Comparison of ENCODE assay signal across 24 cellular contexts in the genomic region with DNA sequence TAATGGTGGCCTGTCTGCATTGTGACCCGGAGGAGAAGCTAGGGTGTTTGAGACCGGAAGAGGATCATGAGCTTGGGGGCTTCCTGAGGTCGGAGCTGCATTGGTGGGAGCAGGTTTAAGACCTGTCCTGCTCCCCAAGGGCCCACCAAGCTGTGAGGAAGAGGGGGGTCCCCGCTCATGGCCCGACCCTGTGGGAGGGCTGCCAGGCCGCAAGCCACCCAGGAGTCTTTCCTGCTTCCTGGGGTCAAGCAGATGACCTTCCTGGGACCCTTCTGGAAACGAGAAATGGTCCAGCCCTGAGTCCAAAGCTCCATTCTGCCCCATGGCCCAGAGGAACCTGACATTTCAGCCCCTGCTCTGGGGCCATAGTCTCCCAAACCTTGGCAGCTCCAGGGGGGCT.
DNase-seq lines count a peak whose midpoint lies in the region; ATAC-seq and TF ChIP-seq lines count a peak whose summit lies in the region.
"Had no signal": no experiment of that assay in that cellular context is flagged by ENCODE, and none has a peak within 500 bp of the region (broad histone marks: within the 10 kb centered on the region; RNA-seq: fewer than 3 reads in every experiment).

No MANE protein-coding gene starts in this region.

- peak; percentile 30 for DNase-seq in Right ventricle myocardium superior
- no peak for DNase-seq in right atrium auricular region (ENCODE audit: low spot score)
- DNase-seq in chondrocyte (ENCODE audit: low spot score), result peak; percentile 54
- no peak for DNase-seq in nephron progenitor cell
- no peak for DNase-seq in thyroid gland
- no peak for DNase-seq in NCI-H2107 treated with DMSO at 0.1 percent for 48 hours (lab: John Stamatoyannopoulos, UW; ENCODE audit: unreplicated experiment)
- no peak for DNase-seq in tibial nerve (ENCODE audit: low spot score in 2 of 2)
- DNase-seq in KBM-7, result no peak
- DNase-seq: activated CD4-positive, alpha-beta T cell treated with anti-CD3 and anti-CD28 coated beads for 36 hours; activated CD8-positive, alpha-beta T cell treated with anti-CD3 and anti-CD28 coated beads, Interleukin-2, amount 10 ng/mL, durations not matched to agents 7 days and 5 days; activated naive CD4-positive, alpha-beta T cell treated with anti-CD3 and anti-CD28 coated beads, Interleukin-2, amount 10 ng/mL, durations not matched to agents 7 days and 5 days; CD4-positive, alpha-beta T cell; DND-41; gastrocnemius medialis; left colon; NCI-H1105; NCI-H187; NCI-H510A treated with DMSO at 0.1 percent for 48 hours; occipital lobe; stimulated activated naive CD8-positive, alpha-beta T cell treated with anti-CD3 and anti-CD28 coated beads, Interleukin-15, Interleukin-2, amounts not matched to agents 100 U/mL and 50 U/mL, for 24 hours had no signal

- TF ChIP-seq POLR2A in thyroid gland (IDR thresholded peaks at IDR 0.05) (no peak), tibial nerve (IDR thresholded peaks at IDR 0.05) (no peak)

- no peak for ATAC-seq in Right ventricle myocardium superior (ENCODE audit: poor library complexity)
- ATAC-seq: activated CD4-positive, alpha-beta T cell treated with anti-CD3 and anti-CD28 coated beads for 36 hours; activated CD8-positive, alpha-beta T cell treated with anti-CD3 and anti-CD28 coated beads, Interleukin-2, amount 10 ng/mL, durations not matched to agents 7 days and 5 days; body of pancreas; stimulated activated naive CD8-positive, alpha-beta T cell treated with anti-CD3 and anti-CD28 coated beads, Interleukin-15, Interleukin-2, amounts not matched to agents 100 U/mL and 50 U/mL, for 24 hours had no signal

- TF ChIP-seq CTCF in right atrium auricular region (IDR thresholded peaks at IDR 0.05), result no peak
- no peak for TF ChIP-seq CTCF in chondrocyte (IDR thresholded peaks at IDR 0.05)
- TF ChIP-seq CTCF in nephron progenitor cell (IDR thresholded peaks at IDR 0.05), result no peak
- no peak for TF ChIP-seq CTCF in thyroid gland (IDR thresholded peaks at IDR 0.05)
- no peak for TF ChIP-seq CTCF in tibial nerve (IDR thresholded peaks at IDR 0.05)

- H3K4me3 ChIP-seq in right atrium auricular region, result no peak overlapping the region
- no peak overlapping the region for H3K4me3 ChIP-seq in thyroid gland (replicated peaks in 1 of 3)
- H3K4me3 ChIP-seq in tibial nerve, result no peak overlapping the region
- H3K4me3 ChIP-seq: body of pancreas, gastrocnemius medialis, hepatocyte, skin epidermis had no signal

- H3K27me3 ChIP-seq in right atrium auricular region (no peaks in the 10 kb centered on the region), thyroid gland (no peaks in the 10 kb centered on the region), tibial nerve (no peaks in the 10 kb centered on the region)
- H3K27me3 ChIP-seq: body of pancreas, gastrocnemius medialis, hepatocyte had no signal

- no peak for TF ChIP-seq EP300 in tibial nerve (IDR thresholded peaks at IDR 0.05)

- peaks cover 8% of the 10 kb centered on the region for H3K27me3 Mint-ChIP-seq in chondrocyte (ENCODE audit: low read depth)
- H3K27me3 Mint-ChIP-seq in nephron progenitor cell (ENCODE audit: low read depth, poor library complexity), result peaks cover 12% of the 10 kb centered on the region
- H3K27me3 Mint-ChIP-seq: activated CD4-positive, alpha-beta T cell treated with anti-CD3 and anti-CD28 coated beads for 36 hours; activated naive CD4-positive, alpha-beta T cell treated with anti-CD3 and anti-CD28 coated beads, Interleukin-2, amount 10 ng/mL, durations not matched to agents 7 days and 5 days; CD4-positive, alpha-beta T cell had no signal

- no peaks in the 10 kb centered on the region for H3K9me3 Mint-ChIP-seq in chondrocyte (ENCODE audit: low read depth)
- H3K9me3 Mint-ChIP-seq in nephron progenitor cell, result no peaks in the 10 kb centered on the region
- H3K9me3 Mint-ChIP-seq: activated naive CD4-positive, alpha-beta T cell treated with anti-CD3 and anti-CD28 coated beads, Interleukin-2, amount 10 ng/mL, durations not matched to agents 7 days and 5 days; CD4-positive, alpha-beta T cell; T-helper 2 cell treated with Interferon-gamma antibody and Interleukin-4, amounts not matched to agents 5 μg/mL and 100 μg/mL, for 36 hours had no signal

- H3K4me1 ChIP-seq in right atrium auricular region (peaks cover 0 to 7% of the 10 kb centered on the region in 2 donors), thyroid gland (peaks cover 43 to 59% of the 10 kb centered on the region in 2 donors), tibial nerve (peaks cover 0 to 29% (median 6%) of the 10 kb centered on the region in 4 donors)

- H3K36me3 Mint-ChIP-seq in chondrocyte (ENCODE audit: low read depth), result no peaks in the 10 kb centered on the region
- H3K36me3 Mint-ChIP-seq in nephron progenitor cell (ENCODE audit: low read depth), result no peaks in the 10 kb centered on the region
- H3K36me3 Mint-ChIP-seq: activated naive CD4-positive, alpha-beta T cell treated with anti-CD3 and anti-CD28 coated beads, Interleukin-2, amount 10 ng/mL, durations not matched to agents 7 days and 5 days had no signal

- no peak overlapping the region for H3K27ac Mint-ChIP-seq in chondrocyte (ENCODE audit: unreplicated experiment)
- H3K27ac Mint-ChIP-seq in nephron progenitor cell, result peak overlapping the region; percentile 22
- H3K27ac Mint-ChIP-seq: activated CD4-positive, alpha-beta T cell treated with anti-CD3 and anti-CD28 coated beads for 36 hours; activated CD8-positive, alpha-beta T cell treated with anti-CD3 and anti-CD28 coated beads, Interleukin-2, amount 10 ng/mL, durations not matched to agents 7 days and 5 days; activated naive CD4-positive, alpha-beta T cell treated with anti-CD3 and anti-CD28 coated beads, Interleukin-2, amount 10 ng/mL, durations not matched to agents 7 days and 5 days; CD4-positive, alpha-beta T cell; T-helper 2 cell treated with Interferon-gamma antibody and Interleukin-4, amounts not matched to agents 5 μg/mL and 100 μg/mL, for 36 hours had no signal

- H3K27ac ChIP-seq in right atrium auricular region, result no peak overlapping the region
- peak overlapping the region in 2 of 3 donors; percentile 36 to 38 for H3K27ac ChIP-seq in thyroid gland
- peak overlapping the region in 1 of 4 donors; percentile 29 for H3K27ac ChIP-seq in tibial nerve
- H3K27ac ChIP-seq: body of pancreas, gastrocnemius medialis, hepatocyte, skin epidermis had no signal

- H3K9me3 ChIP-seq in right atrium auricular region (no peaks in the 10 kb centered on the region), thyroid gland (no peaks in the 10 kb centered on the region), tibial nerve (no peaks in the 10 kb centered on the region)
- H3K9me3 ChIP-seq: body of pancreas, gastrocnemius medialis had no signal

- H3K36me3 ChIP-seq in right atrium auricular region (no peaks in the 10 kb centered on the region), thyroid gland (no peaks in the 10 kb centered on the region), tibial nerve (no peaks in the 10 kb centered on the region)
- H3K36me3 ChIP-seq: gastrocnemius medialis had no signal

- H3K4me1 Mint-ChIP-seq in chondrocyte (ENCODE audit: low read depth), result peaks cover 9% of the 10 kb centered on the region
- H3K4me1 Mint-ChIP-seq in nephron progenitor cell, result peaks cover 83% of the 10 kb centered on the region
- H3K4me1 Mint-ChIP-seq: activated CD4-positive, alpha-beta T cell treated with anti-CD3 and anti-CD28 coated beads for 36 hours; activated naive CD4-positive, alpha-beta T cell treated with anti-CD3 and anti-CD28 coated beads, Interleukin-2, amount 10 ng/mL, durations not matched to agents 7 days and 5 days had no signal

- intact Hi-C loops in Right ventricle myocardium superior (cut with DNase I), result no loop called here
- intact Hi-C loops in thyroid gland (cut with DNase I), result no loop called here

- H3K4me3 Mint-ChIP-seq in chondrocyte (ENCODE audit: unreplicated experiment), result no peak overlapping the region
- H3K4me3 Mint-ChIP-seq in nephron progenitor cell, result peak overlapping the region; percentile 4
- H3K4me3 Mint-ChIP-seq: activated CD4-positive, alpha-beta T cell treated with anti-CD3 and anti-CD28 coated beads for 36 hours; activated CD8-positive, alpha-beta T cell treated with anti-CD3 and anti-CD28 coated beads, Interleukin-2, amount 10 ng/mL, durations not matched to agents 7 days and 5 days; activated naive CD4-positive, alpha-beta T cell treated with anti-CD3 and anti-CD28 coated beads, Interleukin-2, amount 10 ng/mL, durations not matched to agents 7 days and 5 days; CD4-positive, alpha-beta T cell; T-helper 2 cell treated with Interferon-gamma antibody and Interleukin-4, amounts not matched to agents 5 μg/mL and 100 μg/mL, for 36 hours had no signal

- 71 to 79% methylated on average over 5 to 7 of the region's 7 CpGs for WGBS in thyroid gland, 2 donors
- 75 to 84% methylated on average over 5 to 7 of the region's 7 CpGs for WGBS in tibial nerve, 2 donors

- in situ Hi-C loops in KBM-7 (cut with MboI; ENCODE audit: low pct_unique_long_range_greater_than_20kb, low sequenced_read_pairs), result no loop called here

Comparison
In these comparisons a context has a peak if more than half of its experiments do, and no peak if none do; other contexts are left out.
1. DNase-seq: peak in Right ventricle myocardium superior (single experiment) and chondrocyte (single experiment); none in right atrium auricular region (single experiment), nephron progenitor cell (single experiment), thyroid gland (0 of 2), NCI-H2107 treated with DMSO at 0.1 percent for 48 hours (single experiment), tibial nerve (0 of 2) and KBM-7 (single experiment).
2. H3K27ac ChIP-seq: peak in thyroid gland (2 of 3); none in right atrium auricular region (0 of 2).